Comparison of ENCODE assay signal across 18 cellular contexts in genomic region chr22:20032407-20032991, GRCh38. TPM values are rescaled to one million over a fixed set of nuclear protein-coding genes. Genes with fewer than 3 reads are reported as not detected.
DNase-seq lines count a peak whose midpoint lies in the region; ATAC-seq and TF ChIP-seq lines count a peak whose summit lies in the region.
"Had no signal": no experiment of that assay in that cellular context is flagged by ENCODE, and none has a peak within 500 bp of the region (broad histone marks: within the 10 kb centered on the region; RNA-seq: fewer than 3 reads in every experiment).

No MANE protein-coding gene starts in this region.

- H3K4me1 ChIP-seq in body of pancreas (peaks cover 24% of the 10 kb centered on the region), mucosa of descending colon (ENCODE audit: low read depth) (no peaks in the 10 kb centered on the region), thyroid gland (peaks cover 25 to 41% of the 10 kb centered on the region in 2 donors)

- H3K4me3 Mint-ChIP-seq in activated CD4-positive, alpha-beta memory T cell treated with anti-CD3 and anti-CD28 coated beads, Interleukin-2, amount 10 ng/mL, durations not matched to agents 7 days and 5 days, result no peak overlapping the region
- H3K4me3 Mint-ChIP-seq in activated CD4-positive, alpha-beta memory T cell treated with anti-CD3 and anti-CD28 coated beads for 36 hours, result no peak overlapping the region
- H3K4me3 Mint-ChIP-seq: CD14-positive monocyte; mesothelial cell of epicardium; T-helper 1 cell treated with Interleukin-12 subunit alpha and Interleukin-12 subunit beta and Interleukin-4 antibody, amounts not matched to agents 30 μg/mL and 1 μg/mL, for 36 hours; type B pancreatic cell; WTC11 had no signal

- H3K4me3 ChIP-seq in body of pancreas (no peak overlapping the region), mucosa of descending colon (no peak overlapping the region), thyroid gland (replicated peaks in 1 of 3) (no peak overlapping the region)

- intact Hi-C loops in activated CD4-positive, alpha-beta memory T cell treated with anti-CD3 and anti-CD28 coated beads for 36 hours (cut with micrococcal nuclease), result no loop called here
- intact Hi-C loops in body of pancreas (cut with DNase I) (no loop called here), mucosa of descending colon (cut with DNase I, micrococcal nuclease) (no loop called here), thyroid gland (cut with DNase I) (no loop called here)

- peak; percentile 57 for ATAC-seq in body of pancreas
- ATAC-seq in mucosa of descending colon, result peak; percentile 32
- ATAC-seq in HG03097 (IDR thresholded peaks at IDR 0.05; ENCODE audit: low FRiP score, unreplicated experiment), result no peak

- 70 to 85% methylated on average over 4 to 7 of the region's 7 CpGs for WGBS in body of pancreas, 2 donors
- 88 to 100% methylated on average over 4 to 7 of the region's 7 CpGs for WGBS in thyroid gland, 2 donors

- no peaks in the 10 kb centered on the region for H3K36me3 ChIP-seq in body of pancreas (replicated peaks in 1 of 2; ENCODE audit: insufficient read depth in 1 of 2, low read depth in 2 of 2)
- no peaks in the 10 kb centered on the region for H3K36me3 ChIP-seq in mucosa of descending colon (ENCODE audit: low read depth)
- peaks cover 5 to 11% of the 10 kb centered on the region in 2 donors for H3K36me3 ChIP-seq in thyroid gland

- H3K36me3 Mint-ChIP-seq in activated CD4-positive, alpha-beta memory T cell treated with anti-CD3 and anti-CD28 coated beads, Interleukin-2, amount 10 ng/mL, durations not matched to agents 7 days and 5 days (ENCODE audit: low read depth), result peaks cover 20% of the 10 kb centered on the region
- peaks cover 7% of the 10 kb centered on the region for H3K36me3 Mint-ChIP-seq in activated CD4-positive, alpha-beta memory T cell treated with anti-CD3 and anti-CD28 coated beads for 36 hours
- H3K36me3 Mint-ChIP-seq: mesothelial cell of epicardium, WTC11 had no signal

- H3K27me3 ChIP-seq in body of pancreas, result no peaks in the 10 kb centered on the region
- H3K27me3 ChIP-seq in thyroid gland, result no peaks in the 10 kb centered on the region

- H3K9me3 ChIP-seq in body of pancreas (no peaks in the 10 kb centered on the region), mucosa of descending colon (no peaks in the 10 kb centered on the region), thyroid gland (no peaks in the 10 kb centered on the region)

- no peaks in the 10 kb centered on the region for H3K27me3 Mint-ChIP-seq in activated CD4-positive, alpha-beta memory T cell treated with anti-CD3 and anti-CD28 coated beads, Interleukin-2, amount 10 ng/mL, durations not matched to agents 7 days and 5 days
- H3K27me3 Mint-ChIP-seq in activated CD4-positive, alpha-beta memory T cell treated with anti-CD3 and anti-CD28 coated beads for 36 hours, result no peaks in the 10 kb centered on the region
- H3K27me3 Mint-ChIP-seq: type B pancreatic cell had no signal

- H3K27ac Mint-ChIP-seq in activated CD4-positive, alpha-beta memory T cell treated with anti-CD3 and anti-CD28 coated beads, Interleukin-2, amount 10 ng/mL, durations not matched to agents 7 days and 5 days, result peak overlapping the region; percentile 74
- no peak overlapping the region for H3K27ac Mint-ChIP-seq in activated CD4-positive, alpha-beta memory T cell treated with anti-CD3 and anti-CD28 coated beads for 36 hours
- H3K27ac Mint-ChIP-seq: mesothelial cell of epicardium; T-helper 1 cell treated with Interleukin-12 subunit alpha and Interleukin-12 subunit beta and Interleukin-4 antibody, amounts not matched to agents 30 μg/mL and 1 μg/mL, for 36 hours; type B pancreatic cell had no signal

- CTCF ChIA-PET in activated CD4-positive, alpha-beta memory T cell treated with anti-CD3 and anti-CD28 coated beads, Interleukin-2, amount 10 ng/mL, durations not matched to agents 7 days and 5 days (lab: Charles Lee), result no interaction called here
- CTCF ChIA-PET in activated CD4-positive, alpha-beta memory T cell treated with anti-CD3 and anti-CD28 coated beads for 36 hours (lab: Charles Lee), result no interaction called here

- no peaks in the 10 kb centered on the region for H3K9me3 Mint-ChIP-seq in activated CD4-positive, alpha-beta memory T cell treated with anti-CD3 and anti-CD28 coated beads, Interleukin-2, amount 10 ng/mL, durations not matched to agents 7 days and 5 days
- no peaks in the 10 kb centered on the region for H3K9me3 Mint-ChIP-seq in activated CD4-positive, alpha-beta memory T cell treated with anti-CD3 and anti-CD28 coated beads for 36 hours
- H3K9me3 Mint-ChIP-seq: mesothelial cell of epicardium; T-helper 1 cell treated with Interleukin-12 subunit alpha and Interleukin-12 subunit beta and Interleukin-4 antibody, amounts not matched to agents 30 μg/mL and 1 μg/mL, for 36 hours; type B pancreatic cell; WTC11 had no signal

- in situ Hi-C loops in GM13976 (cut with MboI; ENCODE audit: low sequenced_read_pairs, unreplicated experiment), result no loop called here

- no peak for TF ChIP-seq CTCF in body of pancreas (IDR thresholded peaks at IDR 0.05)
- no peak for TF ChIP-seq CTCF in mucosa of descending colon (IDR thresholded peaks at IDR 0.05)
- TF ChIP-seq CTCF in thyroid gland (IDR thresholded peaks at IDR 0.05), result no peak
- TF ChIP-seq CTCF in GM13976 (IDR thresholded peaks at IDR 0.05; ENCODE audit: borderline replicate concordance, control extremely low read depth, extremely low read depth, insufficient read depth, missing control alignments), result no peak

- peak overlapping the region in 3 of 4 donors; percentile 25 to 65 (median 34) for H3K27ac ChIP-seq in body of pancreas
- peak overlapping the region; percentile 67 to 83 (median 75) for H3K27ac ChIP-seq in thyroid gland

- POLR2A ChIA-PET in activated CD4-positive, alpha-beta memory T cell treated with anti-CD3 and anti-CD28 coated beads, Interleukin-2, amount 10 ng/mL, durations not matched to agents 7 days and 5 days (lab: Charles Lee), result interaction anchor here (1.2 to 3.8 kb wide), 2 partner anchors 11 to 85 kb away, joined by 5 to 41 read pairs; partner anchors contain the start of genes TANGO2 and TRMT2A
- POLR2A ChIA-PET in activated CD4-positive, alpha-beta memory T cell treated with anti-CD3 and anti-CD28 coated beads for 36 hours (lab: Charles Lee), result interaction anchor here (1.4 kb wide), 1 partner anchor 11 kb away, joined by 4 read pairs; the partner anchor contains the start of gene TANGO2

- TF ChIP-seq POLR2A in body of pancreas (IDR thresholded peaks at IDR 0.05), result no peak
- no peak for TF ChIP-seq POLR2A in thyroid gland (IDR thresholded peaks at IDR 0.05)

- DNase-seq in activated CD4-positive, alpha-beta memory T cell treated with anti-CD3 and anti-CD28 coated beads, Interleukin-2, amount 10 ng/mL, durations not matched to agents 7 days and 5 days, result no peak
- no peak for DNase-seq in activated CD4-positive, alpha-beta memory T cell treated with anti-CD3 and anti-CD28 coated beads for 36 hours
- DNase-seq in body of pancreas (peak; percentile 36 to 69 (median 50)), mucosa of descending colon (no peak), thyroid gland (peak; percentile 49 to 61), GM13976 (ENCODE audit: low spot score) (no peak), AG20443 (ENCODE audit: low spot score) (no peak)
- DNase-seq: activated naive CD4-positive, alpha-beta T cell treated with anti-CD3 and anti-CD28 coated beads, Interleukin-2, amount 50 U/mL, for 16 hours; DMS79; NCI-H1417 treated with DMSO at 0.1 percent for 48 hours; NK-92 treated with Interleukin-12 subunit alpha and Interleukin-12 subunit beta, amount 100 ng/mL, for 24 hours; SHP77 had no signal

- peaks cover 57% of the 10 kb centered on the region for H3K4me1 Mint-ChIP-seq in activated CD4-positive, alpha-beta memory T cell treated with anti-CD3 and anti-CD28 coated beads, Interleukin-2, amount 10 ng/mL, durations not matched to agents 7 days and 5 days
- peaks cover 29% of the 10 kb centered on the region for H3K4me1 Mint-ChIP-seq in activated CD4-positive, alpha-beta memory T cell treated with anti-CD3 and anti-CD28 coated beads for 36 hours (ENCODE audit: low read depth)
- H3K4me1 Mint-ChIP-seq: mesothelial cell of epicardium had no signal

RNA-seq across cellular contexts. Expression of gene TANGO2, which starts 11.6 kb away (rescaled TPM):
- total RNA-seq in activated CD4-positive, alpha-beta memory T cell treated with anti-CD3 and anti-CD28 coated beads, Interleukin-2, amount 10 ng/mL, durations not matched to agents 7 days and 5 days, result 10 to 100 TPM; 39.1 to 44.5 TPM
- 10 to 100 TPM; 20.7 to 23.6 TPM for total RNA-seq in activated CD4-positive, alpha-beta memory T cell treated with anti-CD3 and anti-CD28 coated beads for 36 hours
- total RNA-seq in body of pancreas (10 to 100 TPM; 10.5 to 19.7 TPM), mucosa of descending colon (10 to 100 TPM; 17.5 to 29.7 (median 27.6) TPM), thyroid gland (10 to 100 TPM; 50.3 to 82.7 (median 65.2) TPM)

RNA-seq across cellular contexts. Expression of gene ARVCF, which starts 15.9 kb away (rescaled TPM):
- total RNA-seq in activated CD4-positive, alpha-beta memory T cell treated with anti-CD3 and anti-CD28 coated beads, Interleukin-2, amount 10 ng/mL, durations not matched to agents 7 days and 5 days, result under 1 TPM; 0.58 to 0.71 TPM
- 1 to 10 TPM; 1.5 to 2.4 TPM for total RNA-seq in activated CD4-positive, alpha-beta memory T cell treated with anti-CD3 and anti-CD28 coated beads for 36 hours
- 100 to 1,000 TPM in 1 of 2 donors, 10 to 100 TPM in 1; 36.6 to 150 TPM for total RNA-seq in body of pancreas
- 10 to 100 TPM; 11.2 to 15.3 (median 15.1) TPM for total RNA-seq in mucosa of descending colon
- 100 to 1,000 TPM in 3 of 4 donors, 10 to 100 TPM in 1; 34.5 to 123 (median 111) TPM for total RNA-seq in thyroid gland

RNA-seq across cellular contexts. Expression of gene DGCR8, which starts 47.5 kb away (rescaled TPM):
- 10 to 100 TPM; 40.4 to 41.1 TPM for total RNA-seq in activated CD4-positive, alpha-beta memory T cell treated with anti-CD3 and anti-CD28 coated beads, Interleukin-2, amount 10 ng/mL, durations not matched to agents 7 days and 5 days
- 10 to 100 TPM; 33.4 to 34.3 TPM for total RNA-seq in activated CD4-positive, alpha-beta memory T cell treated with anti-CD3 and anti-CD28 coated beads for 36 hours
- total RNA-seq in body of pancreas, result 10 to 100 TPM; 25.7 to 53.4 TPM
- total RNA-seq in mucosa of descending colon, result 10 to 100 TPM; 39.0 to 48.8 (median 48.4) TPM
- total RNA-seq in thyroid gland, result 10 to 100 TPM; 28.9 to 48.8 (median 31.5) TPM

Comparison
In these comparisons a context has a peak if more than half of its experiments do, and no peak if none do; other contexts are left out.
1. DNase-seq: peak in body of pancreas (4 of 4) and thyroid gland (2 of 2); none in activated CD4-positive, alpha-beta memory T cell treated with anti-CD3 and anti-CD28 coated beads, Interleukin-2, amount 10 ng/mL, durations not matched to agents 7 days and 5 days (single experiment), activated CD4-positive, alpha-beta memory T cell treated with anti-CD3 and anti-CD28 coated beads for 36 hours (single experiment), mucosa of descending colon (0 of 3), GM13976 (single experiment) and AG20443 (single experiment).